2 cellular contexts compared by ENCODE assay signal in genomic region chr15:66629817-66630576, GRCh38.
TF ChIP-seq lines count a peak whose summit lies in the region.

No MANE protein-coding gene starts in this region.

TF ChIP-seq in HepG2, 621 proteins besides CTCF, POLR2A, EP300 and RAD21 (continued from another document):
- TF ChIP-seq ZSCAN25 (CRISPR knock-in tag; IDR thresholded peaks at IDR 0.05) (no peak), SIX1 (CRISPR knock-in tag; IDR thresholded peaks at IDR 0.05; ENCODE audit: borderline replicate concordance) (no peak), ARID2 (CRISPR knock-in tag; IDR thresholded peaks at IDR 0.05; ENCODE audit: borderline replicate concordance) (no peak), ZNF563 (CRISPR knock-in tag; IDR thresholded peaks at IDR 0.05) (no peak), ZNF512 (CRISPR knock-in tag; IDR thresholded peaks at IDR 0.05) (no peak), CAMTA2 (CRISPR knock-in tag; IDR thresholded peaks at IDR 0.05; ENCODE audit: borderline replicate concordance) (no peak)
- TF ChIP-seq, protein P1, sequence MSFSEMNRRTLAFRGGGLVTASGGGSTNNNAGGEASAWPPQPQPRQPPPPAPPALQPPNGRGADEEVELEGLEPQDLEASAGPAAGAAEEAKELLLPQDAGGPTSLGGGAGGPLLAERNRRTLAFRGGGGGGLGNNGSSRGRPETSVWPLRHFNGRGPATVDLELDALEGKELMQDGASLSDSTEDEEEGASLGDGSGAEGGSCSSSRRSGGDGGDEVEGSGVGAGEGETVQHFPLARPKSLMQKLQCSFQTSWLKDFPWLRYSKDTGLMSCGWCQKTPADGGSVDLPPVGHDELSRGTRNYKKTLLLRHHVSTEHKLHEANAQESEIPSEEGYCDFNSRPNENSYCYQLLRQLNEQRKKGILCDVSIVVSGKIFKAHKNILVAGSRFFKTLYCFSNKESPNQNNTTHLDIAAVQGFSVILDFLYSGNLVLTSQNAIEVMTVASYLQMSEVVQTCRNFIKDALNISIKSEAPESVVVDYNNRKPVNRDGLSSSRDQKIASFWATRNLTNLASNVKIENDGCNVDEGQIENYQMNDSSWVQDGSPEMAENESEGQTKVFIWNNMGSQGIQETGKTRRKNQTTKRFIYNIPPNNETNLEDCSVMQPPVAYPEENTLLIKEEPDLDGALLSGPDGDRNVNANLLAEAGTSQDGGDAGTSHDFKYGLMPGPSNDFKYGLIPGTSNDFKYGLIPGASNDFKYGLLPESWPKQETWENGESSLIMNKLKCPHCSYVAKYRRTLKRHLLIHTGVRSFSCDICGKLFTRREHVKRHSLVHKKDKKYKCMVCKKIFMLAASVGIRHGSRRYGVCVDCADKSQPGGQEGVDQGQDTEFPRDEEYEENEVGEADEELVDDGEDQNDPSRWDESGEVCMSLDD (CRISPR knock-in tag; IDR thresholded peaks at IDR 0.05; ENCODE audit: borderline replicate concordance) = no peak

TF ChIP-seq in K562, 482 proteins besides CTCF, POLR2A, EP300 and RAD21 (continued from another document):
- peak; percentile 8 for TF ChIP-seq RBBP5 (IDR thresholded peaks at IDR 0.05; ENCODE audit: borderline replicate concordance, insufficient read depth, low read length, poor library complexity, severe bottlenecking)
- TF ChIP-seq, protein P2, sequence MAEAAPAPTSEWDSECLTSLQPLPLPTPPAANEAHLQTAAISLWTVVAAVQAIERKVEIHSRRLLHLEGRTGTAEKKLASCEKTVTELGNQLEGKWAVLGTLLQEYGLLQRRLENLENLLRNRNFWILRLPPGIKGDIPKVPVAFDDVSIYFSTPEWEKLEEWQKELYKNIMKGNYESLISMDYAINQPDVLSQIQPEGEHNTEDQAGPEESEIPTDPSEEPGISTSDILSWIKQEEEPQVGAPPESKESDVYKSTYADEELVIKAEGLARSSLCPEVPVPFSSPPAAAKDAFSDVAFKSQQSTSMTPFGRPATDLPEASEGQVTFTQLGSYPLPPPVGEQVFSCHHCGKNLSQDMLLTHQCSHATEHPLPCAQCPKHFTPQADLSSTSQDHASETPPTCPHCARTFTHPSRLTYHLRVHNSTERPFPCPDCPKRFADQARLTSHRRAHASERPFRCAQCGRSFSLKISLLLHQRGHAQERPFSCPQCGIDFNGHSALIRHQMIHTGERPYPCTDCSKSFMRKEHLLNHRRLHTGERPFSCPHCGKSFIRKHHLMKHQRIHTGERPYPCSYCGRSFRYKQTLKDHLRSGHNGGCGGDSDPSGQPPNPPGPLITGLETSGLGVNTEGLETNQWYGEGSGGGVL (CRISPR knock-in tag; IDR thresholded peaks at IDR 0.05) = no peak
- TF ChIP-seq TAF15 (IDR thresholded peaks at IDR 0.05; ENCODE audit: low read depth, low read length) = no peak
- TF ChIP-seq ILK (tag; IDR thresholded peaks at IDR 0.05; ENCODE audit: borderline replicate concordance, low read depth) = no peak
- TF ChIP-seq POLR2AphosphoS5 (IDR thresholded peaks at IDR 0.05; ENCODE audit: control insufficient read depth, insufficient read depth, low read depth, low read length) = no peak
- no peak for TF ChIP-seq NFE2 (IDR thresholded peaks at IDR 0.05; ENCODE audit: low read depth)
- TF ChIP-seq NR2C2 (CRISPR knock-in tag; IDR thresholded peaks at IDR 0.05) = no peak
- TF ChIP-seq NR2C2 (tag; IDR thresholded peaks at IDR 0.05) = no peak
- TF ChIP-seq FIP1L1 (IDR thresholded peaks at IDR 0.05; ENCODE audit: low read depth, low read length, poor library complexity, severe bottlenecking) = no peak
- TF ChIP-seq ADNP (tag; IDR thresholded peaks at IDR 0.05) = no peak
- TF ChIP-seq ZFPM2 (CRISPR knock-in tag; IDR thresholded peaks at IDR 0.05) = no peak
- TF ChIP-seq TEAD1 (CRISPR knock-in tag; IDR thresholded peaks at IDR 0.05) = no peak
- TF ChIP-seq SPI1 (IDR thresholded peaks at IDR 0.05; ENCODE audit: borderline replicate concordance, low read depth, low read length) = no peak
- TF ChIP-seq KLF1 (tag; IDR thresholded peaks at IDR 0.05) = no peak
- no peak for TF ChIP-seq ZNF436 (CRISPR knock-in tag; IDR thresholded peaks at IDR 0.05)
- TF ChIP-seq RREB1 (CRISPR knock-in tag; IDR thresholded peaks at IDR 0.05) = no peak
